ENCODE assay signal across 13 cellular contexts in the genomic region with DNA sequence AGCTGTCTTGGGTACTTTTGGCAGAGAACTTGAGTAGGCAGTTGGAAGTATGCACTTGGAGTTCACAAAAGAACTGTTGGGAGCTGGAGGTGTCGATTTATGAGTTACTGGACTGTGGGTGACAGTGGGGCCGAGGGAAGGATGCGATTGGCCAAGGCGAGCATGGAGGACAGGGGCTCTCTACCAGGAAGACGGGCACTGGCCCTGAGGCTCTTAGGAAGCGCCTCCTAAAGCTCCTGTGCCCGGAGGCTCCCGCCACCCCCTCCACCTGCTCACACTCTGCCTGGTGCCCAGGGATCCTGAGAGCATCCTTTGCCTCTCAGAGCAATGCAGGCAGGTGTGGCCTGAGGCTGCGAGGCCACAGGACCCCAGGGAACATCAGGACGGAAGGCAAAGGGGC.
DNase-seq lines count a peak whose midpoint lies in the region; ATAC-seq and TF ChIP-seq lines count a peak whose summit lies in the region.
"Had no signal": no experiment of that assay in that cellular context is flagged by ENCODE, and none has a peak within 500 bp of the region (broad histone marks: within the 10 kb centered on the region; RNA-seq: fewer than 3 reads in every experiment).

No MANE protein-coding gene starts in this region.

- peak overlapping the region; percentile 83 for H3K27ac Mint-ChIP-seq in activated CD4-positive, alpha-beta T cell treated with anti-CD3 and anti-CD28 coated beads for 36 hours
- H3K27ac Mint-ChIP-seq in activated B cell treated with CpG ODN at 0.5 μM for 24 hours (peak overlapping the region; percentile 98), endodermal cell (no peak overlapping the region)

- no peak overlapping the region for H3K27ac ChIP-seq in endodermal cell (ENCODE audit: low read depth, low read length)
- peak overlapping the region; percentile 76 for H3K27ac ChIP-seq in substantia nigra (ENCODE audit: low read depth, low read length, poor library complexity, severe bottlenecking)
- H3K27ac ChIP-seq in RWPE1 = no peak overlapping the region

- H3K36me3 ChIP-seq in endodermal cell (ENCODE audit: control insufficient read depth, insufficient read depth, low read length) = no peaks in the 10 kb centered on the region

- intact Hi-C loops in activated CD4-positive, alpha-beta T cell treated with anti-CD3 and anti-CD28 coated beads for 36 hours (cut with DNase I, micrococcal nuclease) = loop anchor here (5.0 to 10.0 kb wide), 2 partner anchors 56 to 1264 kb away; partner anchors contain the start of gene POLG (in 1 of the 2)
- intact Hi-C loops in activated B cell treated with CpG ODN at 0.5 μM for 24 hours (cut with micrococcal nuclease) = loop anchor here (1.0 to 10.0 kb wide), 4 partner anchors 106 to 278 kb away; partner anchors contain the start of gene IQGAP1

- TF ChIP-seq CTCF in activated B cell treated with CpG ODN at 0.5 μM for 24 hours (IDR thresholded peaks at IDR 0.05) (no peak), endodermal cell (conservative IDR thresholded peaks at IDR 0.05) (no peak), RWPE1 (conservative IDR thresholded peaks at IDR 0.05; ENCODE audit: low read depth) (no peak)

- DNase-seq in activated CD4-positive, alpha-beta T cell treated with anti-CD3 and anti-CD28 coated beads for 36 hours = no peak
- DNase-seq in activated CD4-positive, alpha-beta T cell treated with anti-CD3 and anti-CD28 coated beads, Interleukin-2, amount 50 U/mL, for 1 hour = no peak
- no peak for DNase-seq in activated B cell treated with CpG ODN at 0.5 μM for 24 hours
- DNase-seq in endodermal cell = peak; percentile 31
- DNase-seq in substantia nigra (lab: John Stamatoyannopoulos, UW) = no peak
- DNase-seq in RWPE1 (ENCODE audit: low spot score) = no peak
- DNase-seq in NCI-H446 (lab: John Stamatoyannopoulos, UW) = no peak
- DNase-seq: activated effector memory CD4-positive, alpha-beta T cell treated with Interleukin-2 at 50 U/mL for 16 hours; cortex of kidney; foreskin melanocyte; NCI-H1048; NCI-H524 had no signal

- no peak for ATAC-seq in activated CD4-positive, alpha-beta T cell treated with anti-CD3 and anti-CD28 coated beads for 36 hours
- no peak for ATAC-seq in activated B cell treated with CpG ODN at 0.5 μM for 24 hours (ENCODE audit: low read depth)
- ATAC-seq in GM19324 (IDR thresholded peaks at IDR 0.05; ENCODE audit: low FRiP score, unreplicated experiment) = no peak

- H3K4me1 Mint-ChIP-seq in activated CD4-positive, alpha-beta T cell treated with anti-CD3 and anti-CD28 coated beads for 36 hours = peaks cover 68% of the 10 kb centered on the region
- H3K4me1 Mint-ChIP-seq in activated B cell treated with CpG ODN at 0.5 μM for 24 hours (peaks cover 78% of the 10 kb centered on the region), endodermal cell (peaks cover 30% of the 10 kb centered on the region)

- H3K4me3 ChIP-seq in endodermal cell (ENCODE audit: low read length) = no peak overlapping the region

- peaks cover 30% of the 10 kb centered on the region for H3K36me3 Mint-ChIP-seq in activated CD4-positive, alpha-beta T cell treated with anti-CD3 and anti-CD28 coated beads for 36 hours (ENCODE audit: low read depth)
- H3K36me3 Mint-ChIP-seq in activated B cell treated with CpG ODN at 0.5 μM for 24 hours (ENCODE audit: low read depth) (peaks cover 7% of the 10 kb centered on the region), endodermal cell (ENCODE audit: low read depth) (peaks cover 6% of the 10 kb centered on the region)

- no peaks in the 10 kb centered on the region for H3K9me3 Mint-ChIP-seq in activated CD4-positive, alpha-beta T cell treated with anti-CD3 and anti-CD28 coated beads for 36 hours (ENCODE audit: low read depth)
- H3K9me3 Mint-ChIP-seq in activated B cell treated with CpG ODN at 0.5 μM for 24 hours (no peaks in the 10 kb centered on the region), endodermal cell (no peaks in the 10 kb centered on the region)

- H3K27me3 Mint-ChIP-seq in activated CD4-positive, alpha-beta T cell treated with anti-CD3 and anti-CD28 coated beads for 36 hours = no peaks in the 10 kb centered on the region
- H3K27me3 Mint-ChIP-seq in activated B cell treated with CpG ODN at 0.5 μM for 24 hours (no peaks in the 10 kb centered on the region), endodermal cell (ENCODE audit: insufficient read depth) (no peaks in the 10 kb centered on the region)

- CTCF ChIA-PET in activated CD4-positive, alpha-beta T cell treated with anti-CD3 and anti-CD28 coated beads for 36 hours (lab: Charles Lee) = interaction anchor here (1.0 to 1.4 kb wide), 3 partner anchors 11 to 304 kb away, joined by 3 to 4 read pairs (median 3); no protein-coding TSS in a partner anchor
- CTCF ChIA-PET in activated B cell treated with CpG ODN at 0.5 μM for 24 hours (lab: Charles Lee) (interaction anchor here (0.6 to 2.3 kb wide), 9 partner anchors 11 to 279 kb away, joined by 3 to 10 read pairs (median 4); partner anchors contain the start of gene CRTC3), RWPE1 (lab: Yijun Ruan, JAX) (interaction anchor here (0.6 to 1.1 kb wide), 3 partner anchors 55 to 298 kb away, joined by 3 to 5 read pairs (median 4); no protein-coding TSS in a partner anchor)

- WGBS in endodermal cell (ENCODE audit: insufficient coverage in 1 of 2, insufficient read length in 1 of 2), 2 experiments = 90 to 95% methylated on average over 4 to 10 of the region's 10 CpGs

- H3K4me1 ChIP-seq in endodermal cell (ENCODE audit: control insufficient read depth, insufficient read depth, low read length) = peaks cover 7% of the 10 kb centered on the region

- no peaks in the 10 kb centered on the region for H3K27me3 ChIP-seq in endodermal cell (ENCODE audit: control insufficient read depth, insufficient read depth, low read length, poor library complexity, severe bottlenecking)

- POLR2A ChIA-PET in activated CD4-positive, alpha-beta T cell treated with anti-CD3 and anti-CD28 coated beads for 36 hours (lab: Charles Lee) = interaction anchor here (0.7 kb wide), 1 partner anchor 209 kb away, joined by 3 read pairs; no protein-coding TSS in a partner anchor
- POLR2A ChIA-PET in activated B cell treated with CpG ODN at 0.5 μM for 24 hours (lab: Charles Lee) (interaction anchor here (0.5 to 2.2 kb wide), 6 partner anchors 13 to 490 kb away, joined by 3 to 7 read pairs (median 4); partner anchors contain the start of gene IQGAP1), RWPE1 (lab: Yijun Ruan, JAX; ENCODE audit: low non-redundant PET) (no interaction called here)

- no peak overlapping the region for H3K9ac ChIP-seq in endodermal cell (ENCODE audit: extremely low read depth, low read length, poor library complexity, severe bottlenecking)

- H3K9me3 ChIP-seq in endodermal cell (ENCODE audit: control insufficient read depth, low read length) = no peaks in the 10 kb centered on the region

- no peak overlapping the region for H3K4me3 Mint-ChIP-seq in activated CD4-positive, alpha-beta T cell treated with anti-CD3 and anti-CD28 coated beads for 36 hours
- H3K4me3 Mint-ChIP-seq in activated B cell treated with CpG ODN at 0.5 μM for 24 hours = peak overlapping the region; percentile 39
- H3K4me3 Mint-ChIP-seq in endodermal cell = no peak overlapping the region
